1 cellular context compared by ENCODE assay signal in genomic region chr10:27526242-27526641, GRCh38.
TF ChIP-seq lines count a peak whose summit lies in the region.

No MANE protein-coding gene starts in this region.

TF ChIP-seq in GM23338, 12 proteins besides CTCF, POLR2A, EP300 and RAD21 (continued from another document):
- no peak for TF ChIP-seq ZNF462 (CRISPR knock-in tag; IDR thresholded peaks at IDR 0.05)
- no peak for TF ChIP-seq CREB1 (CRISPR knock-in tag; IDR thresholded peaks at IDR 0.05; ENCODE audit: low read depth)
TF ChIP-seq in GM23338: peak in this region for 0.
